ENCODE assay signal across 8 cellular contexts in the genomic region with DNA sequence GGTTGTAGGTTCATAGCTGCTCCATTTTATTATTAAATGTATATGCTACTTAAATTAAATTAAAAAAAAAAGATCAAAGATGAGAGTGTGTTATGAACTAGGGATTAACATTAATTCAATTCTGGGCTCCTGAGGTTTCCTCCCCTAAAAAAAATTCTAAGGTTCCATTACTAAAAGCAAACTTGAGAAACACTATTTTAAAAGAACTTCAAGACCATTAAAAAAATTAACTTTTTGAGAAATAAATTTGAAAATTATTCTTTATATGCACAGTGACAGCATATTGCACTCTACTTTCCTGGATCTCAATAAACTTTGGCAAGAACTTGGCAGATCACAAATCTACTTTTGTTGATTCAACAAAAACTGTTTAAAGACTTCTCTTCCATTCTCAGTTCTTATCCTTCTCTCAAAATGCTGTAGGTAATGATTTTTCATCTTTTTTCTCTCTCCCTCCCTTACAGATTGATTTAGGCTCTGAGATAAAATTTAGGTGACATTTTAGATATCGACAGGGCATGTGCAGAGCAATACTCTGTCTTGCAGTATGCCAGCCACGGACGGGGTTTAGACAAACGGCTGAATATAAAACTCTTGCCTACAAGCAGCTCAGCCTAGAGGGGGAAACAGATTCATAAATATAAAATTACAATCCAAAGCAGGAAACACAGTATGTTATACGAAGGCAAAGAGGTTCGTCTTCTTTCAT. TPM values are rescaled to one million over a fixed set of nuclear protein-coding genes. Genes with fewer than 3 reads are reported as not detected.
A peak's percentile ranks its signal among the peaks of the same experiment; 100 is the strongest.
DNase-seq lines count a peak whose midpoint lies in the region; ATAC-seq and TF ChIP-seq lines count a peak whose summit lies in the region.

No MANE protein-coding gene starts in this region.

- H3K27me3 ChIP-seq in SU-DHL-6 (ENCODE audit: low read length): no peaks in the 10 kb centered on the region

- H3K27ac ChIP-seq in SU-DHL-6 (ENCODE audit: low read depth, low read length): peak overlapping the region; percentile 59

- H3K4me2 ChIP-seq in SU-DHL-6 (ENCODE audit: low read depth, low read length, poor library complexity, severe bottlenecking): peak overlapping the region; percentile 98

- H3K9me2 ChIP-seq in SU-DHL-6 (replicated peaks; ENCODE audit: insufficient read depth, low read length): no peaks in the 10 kb centered on the region

- peak overlapping the region; percentile 86 for H3K4me3 Mint-ChIP-seq in progenitor cell of endocrine pancreas (ENCODE audit: low read depth)

- H3K79me2 ChIP-seq in SU-DHL-6 (ENCODE audit: insufficient read depth, low read length): peaks cover 41% of the 10 kb centered on the region

- H3K36me3 ChIP-seq in SU-DHL-6 (ENCODE audit: low read length): peaks cover 6% of the 10 kb centered on the region

- H3K9me3 Mint-ChIP-seq in progenitor cell of endocrine pancreas (ENCODE audit: low read depth): no peaks in the 10 kb centered on the region

- TF ChIP-seq CTCF in SU-DHL-6 (IDR thresholded peaks at IDR 0.05; ENCODE audit: insufficient read depth, low read length, poor library complexity, severe bottlenecking) (no peak), fibroblast of the aortic adventitia (IDR thresholded peaks at IDR 0.05; ENCODE audit: insufficient read depth, low read length) (no peak), progenitor cell of endocrine pancreas (IDR thresholded peaks at IDR 0.05; ENCODE audit: unreplicated experiment) (no peak)

- no peaks in the 10 kb centered on the region for H3K9me3 ChIP-seq in SU-DHL-6 (ENCODE audit: insufficient read depth, low read length)

- H3F3A ChIP-seq in SU-DHL-6 (ENCODE audit: insufficient read depth): no peaks in the 10 kb centered on the region

- H3K4me1 Mint-ChIP-seq in progenitor cell of endocrine pancreas (ENCODE audit: low read depth): peaks cover 25% of the 10 kb centered on the region

- peak overlapping the region; percentile 82 for H3K9ac ChIP-seq in SU-DHL-6 (ENCODE audit: low read length)

- H3K27ac Mint-ChIP-seq in progenitor cell of endocrine pancreas: peak overlapping the region; percentile 89

- H4K20me1 ChIP-seq in SU-DHL-6 (ENCODE audit: low read depth, low read length): peaks cover 12% of the 10 kb centered on the region

- H2AFZ ChIP-seq in SU-DHL-6 (ENCODE audit: low read depth, low read length, severe bottlenecking): peak overlapping the region; percentile 99

- H3K4me3 ChIP-seq in SU-DHL-6 (ENCODE audit: insufficient read depth, low read length, poor library complexity, severe bottlenecking) (peak overlapping the region; percentile 67), fibroblast of the aortic adventitia (ENCODE audit: low read depth, low read length) (peak overlapping the region; percentile 67)

- peak; percentile 32 for ATAC-seq in HG02943 (IDR thresholded peaks at IDR 0.05; ENCODE audit: low read depth, unreplicated experiment)

- no peaks in the 10 kb centered on the region for H3K36me3 Mint-ChIP-seq in progenitor cell of endocrine pancreas (ENCODE audit: insufficient read depth)

- no peaks in the 10 kb centered on the region for H3K27me3 Mint-ChIP-seq in progenitor cell of endocrine pancreas

- DNase-seq in NOMO-1 treated with DMSO at 0.1 percent for 48 hours (lab: John Stamatoyannopoulos, UW; ENCODE audit: unreplicated experiment) (peak; percentile 75), NOMO-1 treated with dmso at 0.1 percent for 144 hours (lab: John Stamatoyannopoulos, UW; ENCODE audit: unreplicated experiment) (no peak), fibroblast of the aortic adventitia (ENCODE audit: low read depth) (no peak), progenitor cell of endocrine pancreas (ENCODE audit: low spot score, unreplicated experiment) (no peak), NCI-H2196 (lab: John Stamatoyannopoulos, UW; ENCODE audit: unreplicated experiment) (no peak), NK-92 (lab: John Stamatoyannopoulos, UW; ENCODE audit: unreplicated experiment) (no peak)

RNA-seq across cellular contexts. Expression of gene MARS2, which starts 0.6 kb away (rescaled TPM):
- total RNA-seq in fibroblast of the aortic adventitia (ENCODE audit: low replicate concordance) (1.6 and 3.5 TPM in 2 replicates), progenitor cell of endocrine pancreas (7.9 and 8.3 TPM in 2 replicates)

RNA-seq across cellular contexts. Expression of gene RFTN2, which starts 29.2 kb away (rescaled TPM):
- 6.4 and 16.4 TPM in 2 replicates for total RNA-seq in fibroblast of the aortic adventitia (ENCODE audit: low replicate concordance)
- total RNA-seq in progenitor cell of endocrine pancreas: 5.4 and 5.7 TPM in 2 replicates
